Comparison of ENCODE assay signal across 24 cellular contexts in genomic region chr18:71966791-71967190, GRCh38.
DNase-seq lines count a peak whose midpoint lies in the region; FAIRE-seq and TF ChIP-seq lines count a peak whose summit lies in the region.
"Had no signal": no experiment of that assay in that cellular context is flagged by ENCODE, and none has a peak within 500 bp of the region (broad histone marks: within the 10 kb centered on the region; RNA-seq: fewer than 3 reads in every experiment).

No MANE protein-coding gene starts in this region.

- no peak for TF ChIP-seq CTCF in D721Med (IDR thresholded peaks at IDR 0.05; ENCODE audit: insufficient read depth, missing control alignments)

- peak; percentile 16 for FAIRE-seq in D721Med (lab: Jason Lieb, UNC)
- FAIRE-seq: A204.1, A549 had no signal

- DNase-seq in D721Med (ENCODE audit: insufficient read length, low spot score) (no peak), GOT3 (lab: John Stamatoyannopoulos, UW) (no peak)
- DNase-seq: 8988T; ACHN; AML-193; BE2C; C1 segment of cervical spinal cord; Caco-2; Calu3; CD4-positive, alpha-beta memory T cell; CD4-positive, alpha-beta T cell; CD4-positive, CD25-positive, alpha-beta regulatory T cell; CD8-positive, alpha-beta memory T cell; CD8-positive, alpha-beta T cell; COR-L47; DMS 273 treated with DMSO at 0.1 percent for 48 hours; DMS153; DMS53; DMS79; DMS79 treated with DMSO at 0.1 percent for 48 hours; DND-41; EL had no signal
